8 cellular contexts compared by ENCODE assay signal in the genomic region with DNA sequence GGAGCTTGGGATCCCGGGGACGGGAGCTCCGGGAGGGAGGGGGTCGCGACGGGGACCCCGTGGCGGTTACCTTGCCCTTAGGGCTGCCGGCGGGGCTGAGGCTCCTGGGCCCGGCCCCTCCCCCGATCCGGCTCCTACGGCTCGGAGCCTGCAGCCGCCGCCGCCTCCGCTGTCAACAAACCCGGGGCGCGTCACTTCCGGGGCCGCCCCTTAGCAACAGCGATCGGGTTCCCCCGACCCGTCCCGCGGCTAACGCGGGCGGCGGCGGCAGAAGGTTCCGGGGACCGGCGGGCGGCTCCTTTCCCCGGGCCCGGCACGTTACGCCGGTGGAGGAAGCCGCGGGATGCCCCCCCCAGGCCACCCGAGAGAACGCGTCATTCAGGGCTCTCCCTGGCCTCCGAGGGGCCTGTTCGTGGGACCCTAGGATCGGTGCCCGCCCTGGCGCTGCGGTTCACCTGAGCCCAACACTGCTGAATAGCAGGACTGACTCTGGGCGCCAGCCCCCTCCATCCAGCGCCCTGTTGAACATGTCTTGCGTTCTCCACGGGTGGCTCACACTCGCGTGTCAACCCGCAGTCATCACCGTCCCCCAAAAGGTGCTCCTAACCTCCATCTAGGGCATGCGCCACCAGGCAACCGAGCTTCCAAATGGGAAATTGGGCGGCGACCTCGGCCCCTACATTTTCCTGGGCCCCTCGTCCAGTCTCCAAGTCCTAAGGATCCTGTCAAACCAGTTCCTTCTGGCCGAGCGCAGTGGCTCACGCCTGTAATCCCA.
DNase-seq lines count a peak whose midpoint lies in the region; ATAC-seq and TF ChIP-seq lines count a peak whose summit lies in the region.

Gene ZER1, minus strand, starts transcription at position 183 of the 775 bp plus-strand sequence. CDS start 16,362 bp downstream, outside the sequence.

- in situ Hi-C loops in astrocyte of the cerebellum (cut with HindIII; ENCODE audit: low sequenced_read_pairs), result no loop called here

- DNase-seq in NCI-H2081 (lab: John Stamatoyannopoulos, UW), result peak; percentile 88 to 90
- peak; percentile 93 for DNase-seq in T-helper 9 cell
- DNase-seq in astrocyte of the cerebellum (ENCODE audit: low read depth), result peak; percentile 62
- peak; percentile 83 for DNase-seq in hippocampal formation (lab: John Stamatoyannopoulos, UW)
- DNase-seq in retinal pigment epithelial cell (ENCODE audit: low read depth), result peak; percentile 53
- DNase-seq in cortex of kidney (lab: John Stamatoyannopoulos, UW), result no peak

- H3K4me3 ChIP-seq in astrocyte of the cerebellum (ENCODE audit: low read depth, low read length) (peak within 1 kb of the TSS; percentile 96), retinal pigment epithelial cell (ENCODE audit: low read length) (peak within 1 kb of the TSS; percentile 96)

- ATAC-seq in GM18502 (IDR thresholded peaks at IDR 0.05; ENCODE audit: poor library complexity, unreplicated experiment) (peak; percentile 89), HG02970 (IDR thresholded peaks at IDR 0.05; ENCODE audit: low FRiP score, unreplicated experiment) (peak; percentile 94)

- TF ChIP-seq CTCF in astrocyte of the cerebellum (IDR thresholded peaks at IDR 0.05; ENCODE audit: low read depth, low read length, missing control alignments), result no peak
- TF ChIP-seq CTCF in retinal pigment epithelial cell (conservative IDR thresholded peaks at IDR 0.05; ENCODE audit: low read depth, low read length), result no peak
